In genomic region chr6:89483111-89483720, GRCh38 we compare ENCODE assay signal across 1 cellular context.
TF ChIP-seq lines count a peak whose summit lies in the region.

No MANE protein-coding gene starts in this region.

TF ChIP-seq in SK-N-SH, 30 proteins besides CTCF, POLR2A, EP300 and RAD21 (continued from another document):
- TF ChIP-seq YY1 (IDR thresholded peaks at IDR 0.05; ENCODE audit: low read depth), result no peak
- TF ChIP-seq ZBTB33 (IDR thresholded peaks at IDR 0.05; ENCODE audit: borderline replicate concordance, low read depth), result no peak
- no peak for TF ChIP-seq FOXJ3 (CRISPR knock-in tag; IDR thresholded peaks at IDR 0.05)
- no peak for TF ChIP-seq FOXM1 (IDR thresholded peaks at IDR 0.05; ENCODE audit: low read depth)
- no peak for TF ChIP-seq JUND (IDR thresholded peaks at IDR 0.05)
- no peak for TF ChIP-seq USF1 (IDR thresholded peaks at IDR 0.05; ENCODE audit: borderline replicate concordance, low read depth)
- TF ChIP-seq GATA2 (CRISPR knock-in tag; IDR thresholded peaks at IDR 0.05), result no peak
- no peak for TF ChIP-seq MAX (IDR thresholded peaks at IDR 0.05; ENCODE audit: low read depth)
